ENCODE assay signal across 13 cellular contexts in genomic region chrX:41352329-41352801, GRCh38. TPM values are rescaled to one million over a fixed set of nuclear protein-coding genes. Genes with fewer than 3 reads are reported as not detected.
A peak's percentile ranks its signal among the peaks of the same experiment; 100 is the strongest.
DNase-seq lines count a peak whose midpoint lies in the region; ATAC-seq, FAIRE-seq and TF ChIP-seq lines count a peak whose summit lies in the region.
"Had no signal": no experiment of that assay in that cellular context is flagged by ENCODE, and none has a peak within 500 bp of the region (broad histone marks: within the 10 kb centered on the region; RNA-seq: fewer than 3 reads in every experiment).

No MANE protein-coding gene starts in this region.

- H3K27ac ChIP-seq in CD8-positive, alpha-beta T cell (ENCODE audit: low read depth, low read length), result no peak overlapping the region
- H3K27ac ChIP-seq: tibial nerve had no signal

- POLR2A ChIA-PET in CD8-positive, alpha-beta T cell (lab: Charles Lee), result interaction anchor here (0.6 to 2.0 kb wide), 3 partner anchors 17 to 27 kb away, joined by 3 to 6 read pairs (median 3); partner anchors contain the start of gene DDX3X

- H3K27me3 Mint-ChIP-seq in CD8-positive, alpha-beta T cell (ENCODE audit: low read depth), result no peaks in the 10 kb centered on the region

- no peak for ATAC-seq in CD8-positive, alpha-beta T cell
- peak; percentile 24 for ATAC-seq in SK-N-SH treated with all-trans-retinoic acid at 6 μM for 48 hours
- ATAC-seq in esophagus mucosa, result peak; percentile 61
- no peak for ATAC-seq in HG02981 (IDR thresholded peaks at IDR 0.05; ENCODE audit: unreplicated experiment)
- ATAC-seq in GM18517 (IDR thresholded peaks at IDR 0.05; ENCODE audit: unreplicated experiment), result no peak

- H3K27ac Mint-ChIP-seq in CD8-positive, alpha-beta T cell, result peak overlapping the region; percentile 35

- peaks cover 14% of the 10 kb centered on the region for H3K36me3 ChIP-seq in CD8-positive, alpha-beta T cell (ENCODE audit: insufficient read depth, low read length)

- H3K27me3 ChIP-seq in CD8-positive, alpha-beta T cell (ENCODE audit: insufficient read depth, low read length), result no peaks in the 10 kb centered on the region
- H3K27me3 ChIP-seq: tibial nerve had no signal

- H3K36me3 Mint-ChIP-seq in CD8-positive, alpha-beta T cell, result peaks cover 31% of the 10 kb centered on the region

- TF ChIP-seq POLR2A in GM12892 (IDR thresholded peaks at IDR 0.05; ENCODE audit: low read depth, low read length), result peak; percentile 61; the same call in 1 of the 2 replicates

- peaks cover 20% of the 10 kb centered on the region for H3K4me1 Mint-ChIP-seq in CD8-positive, alpha-beta T cell (ENCODE audit: low read depth)
- H3K4me1 Mint-ChIP-seq: neural crest cell had no signal

- intact Hi-C loops in CD8-positive, alpha-beta T cell (cut with DNase I, micrococcal nuclease), result no loop called here
- intact Hi-C loops in head of caudate nucleus (cut with DNase I), result no loop called here

- no peaks in the 10 kb centered on the region for H3K9me3 Mint-ChIP-seq in CD8-positive, alpha-beta T cell

- FAIRE-seq in GM12892 (lab: Jason Lieb, UNC), result peak; percentile 67
- FAIRE-seq: HTR-8/SVneo had no signal

- no peak overlapping the region for H3K4me3 ChIP-seq in CD8-positive, alpha-beta T cell (ENCODE audit: low read depth, low read length)
- H3K4me3 ChIP-seq: tibial nerve had no signal

- DNase-seq in CD8-positive, alpha-beta T cell, result no peak
- DNase-seq in GM12892 (ENCODE audit: insufficient read length), result no peak
- no peak for DNase-seq in head of caudate nucleus
- DNase-seq: activated CD4-positive, alpha-beta T cell treated with anti-CD3 and anti-CD28 coated beads, Interleukin-2, amount 50 U/mL, for 1 hour; Caco-2; islet precursor cell had no signal

- no peak for TF ChIP-seq CTCF in CD8-positive, alpha-beta T cell (IDR thresholded peaks at IDR 0.05)

- no peak overlapping the region for H3K4me3 Mint-ChIP-seq in CD8-positive, alpha-beta T cell
- H3K4me3 Mint-ChIP-seq: neural crest cell had no signal

- H3K9me3 ChIP-seq in CD8-positive, alpha-beta T cell (ENCODE audit: low read length), result no peaks in the 10 kb centered on the region
- H3K9me3 ChIP-seq: Caco-2, tibial nerve had no signal

- CTCF ChIA-PET in CD8-positive, alpha-beta T cell (lab: Charles Lee), result interaction anchor here (1.0 kb wide), 1 partner anchor 14 kb away, joined by 3 read pairs; no protein-coding TSS in a partner anchor

- peaks cover 6% of the 10 kb centered on the region for H3K4me1 ChIP-seq in CD8-positive, alpha-beta T cell (ENCODE audit: insufficient read depth, low read length)
- H3K4me1 ChIP-seq: Caco-2, tibial nerve had no signal

TF ChIP-seq in SK-N-SH treated with all-trans-retinoic acid at 6 μM for 48 hours, 23 proteins besides CTCF, POLR2A, EP300 and RAD21:
- TF ChIP-seq TCF4 (CRISPR knock-in tag; IDR thresholded peaks at IDR 0.05; ENCODE audit: borderline replicate concordance) (no peak), SNAI2 (CRISPR knock-in tag; IDR thresholded peaks at IDR 0.05) (no peak), RARB (CRISPR knock-in tag; IDR thresholded peaks at IDR 0.05) (no peak), PATZ1 (CRISPR knock-in tag; IDR thresholded peaks at IDR 0.05; ENCODE audit: borderline replicate concordance) (peak; percentile 6; the same call in 1 of the 2 replicates), ZFP3 (CRISPR knock-in tag; IDR thresholded peaks at IDR 0.05) (no peak), ZC3H10 (CRISPR knock-in tag; IDR thresholded peaks at IDR 0.05) (no peak), OSR1 (CRISPR knock-in tag; IDR thresholded peaks at IDR 0.05) (no peak), ESRRG (CRISPR knock-in tag; IDR thresholded peaks at IDR 0.05) (no peak)
- TF ChIP-seq, protein P1, sequence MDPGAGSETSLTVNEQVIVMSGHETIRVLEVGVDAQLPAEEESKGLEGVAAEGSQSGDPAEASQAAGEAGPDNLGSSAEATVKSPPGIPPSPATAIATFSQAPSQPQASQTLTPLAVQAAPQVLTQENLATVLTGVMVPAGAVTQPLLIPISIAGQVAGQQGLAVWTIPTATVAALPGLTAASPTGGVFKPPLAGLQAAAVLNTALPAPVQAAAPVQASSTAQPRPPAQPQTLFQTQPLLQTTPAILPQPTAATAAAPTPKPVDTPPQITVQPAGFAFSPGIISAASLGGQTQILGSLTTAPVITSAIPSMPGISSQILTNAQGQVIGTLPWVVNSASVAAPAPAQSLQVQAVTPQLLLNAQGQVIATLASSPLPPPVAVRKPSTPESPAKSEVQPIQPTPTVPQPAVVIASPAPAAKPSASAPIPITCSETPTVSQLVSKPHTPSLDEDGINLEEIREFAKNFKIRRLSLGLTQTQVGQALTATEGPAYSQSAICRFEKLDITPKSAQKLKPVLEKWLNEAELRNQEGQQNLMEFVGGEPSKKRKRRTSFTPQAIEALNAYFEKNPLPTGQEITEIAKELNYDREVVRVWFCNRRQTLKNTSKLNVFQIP (CRISPR knock-in tag; IDR thresholded peaks at IDR 0.05; ENCODE audit: borderline replicate concordance, low read depth), result no peak

RNA-seq across cellular contexts. Expression of gene DDX3X, which starts 18.4 kb away (rescaled TPM):
- 100 to 1,000 TPM; 643 to 648 TPM for total RNA-seq in CD8-positive, alpha-beta T cell
- polyA plus RNA-seq in GM12892 (2012; ENCODE audit: missing spikeins), result 141 TPM
- total RNA-seq in esophagus mucosa, result 200 TPM

Comparison
In these comparisons a context has a peak if more than half of its experiments do, and no peak if none do; other contexts are left out.
1. ATAC-seq: peak in SK-N-SH treated with all-trans-retinoic acid at 6 μM for 48 hours (single experiment) and esophagus mucosa (single experiment); none in CD8-positive, alpha-beta T cell (single experiment), HG02981 (single experiment) and GM18517 (single experiment).